In genomic region chr7:2012044-2012900, GRCh38 we compare ENCODE assay signal across 22 cellular contexts.
DNase-seq lines count a peak whose midpoint lies in the region; ATAC-seq, FAIRE-seq and TF ChIP-seq lines count a peak whose summit lies in the region.
"Had no signal": no experiment of that assay in that cellular context is flagged by ENCODE, and none has a peak within 500 bp of the region (broad histone marks: within the 10 kb centered on the region; RNA-seq: fewer than 3 reads in every experiment).

No MANE protein-coding gene starts in this region.

- H3K4me1 ChIP-seq in right lobe of liver (no peaks in the 10 kb centered on the region), HepG2 (ENCODE audit: insufficient read depth, low read length) (0 out of 2 replicates have a peak, but pooled peaks cover under 1% of the 10 kb centered on the region), aorta (ENCODE audit: control insufficient read depth in 1 of 2, insufficient read depth in 2 of 2, low read length in 2 of 2) (no peaks in the 10 kb centered on the region)
- H3K4me1 ChIP-seq: foreskin keratinocyte had no signal

- H3K36me3 Mint-ChIP-seq in nephron progenitor cell (ENCODE audit: low read depth): peaks cover 8% of the 10 kb centered on the region
- H3K36me3 Mint-ChIP-seq in activated T-cell treated with anti-CD3 and anti-CD28 coated beads, Interleukin-2, amount 50 U/mL, for 4 hours (ENCODE audit: insufficient read depth): peaks cover 11% of the 10 kb centered on the region

- no peak for TF ChIP-seq POLR2A in right lobe of liver (IDR thresholded peaks at IDR 0.05)
- no peak for TF ChIP-seq POLR2A in HepG2 (IDR thresholded peaks at IDR 0.05; ENCODE audit: insufficient read depth in 1 of 2, low read depth in 2 of 2, low read length in 2 of 2)

- no peaks in the 10 kb centered on the region for H3K36me3 ChIP-seq in right lobe of liver
- peaks cover 5 to 13% of the 10 kb centered on the region in 2 experiments; a peak in 3 of 5 replicates for H3K36me3 ChIP-seq in HepG2 (replicated peaks in 1 of 2; ENCODE audit: control insufficient read depth in 1 of 2, insufficient read depth in 2 of 2, low read length in 2 of 2)
- H3K36me3 ChIP-seq in aorta (ENCODE audit: control insufficient read depth in 1 of 2, insufficient read depth in 2 of 2, low read length in 1 of 2): no peaks in the 10 kb centered on the region
- H3K36me3 ChIP-seq: thyroid gland had no signal

- no peak for TF ChIP-seq EP300 in HepG2 (IDR thresholded peaks at IDR 0.05; ENCODE audit: low read depth in 2 of 2, low read length in 2 of 2)
- no peak for TF ChIP-seq EP300 in HepG2 (CRISPR knock-in tag; IDR thresholded peaks at IDR 0.05; ENCODE audit: borderline replicate concordance)

- H3K4me3 Mint-ChIP-seq in nephron progenitor cell: no peak overlapping the region
- no peak overlapping the region for H3K4me3 Mint-ChIP-seq in activated T-cell treated with anti-CD3 and anti-CD28 coated beads, Interleukin-2, amount 50 U/mL, for 4 hours
- H3K4me3 Mint-ChIP-seq: CD8-positive, alpha-beta memory T cell had no signal

- POLR2A ChIA-PET in HepG2 (lab: Yijun Ruan, JAX) (no interaction called here), HEK293T (lab: Yijun Ruan, JAX) (no interaction called here)

- H3K4me2 ChIP-seq in HepG2 (ENCODE audit: low read depth, low read length): no peak overlapping the region

- in situ Hi-C loops in HepG2 (cut with HindIII; ENCODE audit: extremely low pct_ligation_motif_present, low pct_unique_long_range_greater_than_20kb): no loop called here

- CTCF ChIA-PET in HepG2 (lab: Yijun Ruan, JAX; ENCODE audit: low intra/inter-chr PET ratio, low total read pairs) (no interaction called here), HEK293T (lab: Yijun Ruan, JAX) (no interaction called here)

- H3K27ac ChIP-seq in right lobe of liver: no peak overlapping the region
- H3K27ac ChIP-seq in HepG2 (ENCODE audit: extremely low read length, insufficient read depth, low read length): no peak overlapping the region
- H3K27ac ChIP-seq in aorta (ENCODE audit: low read depth in 1 of 2, low read length in 2 of 2): no peak overlapping the region
- H3K27ac ChIP-seq: epithelial cell of prostate, foreskin keratinocyte, thyroid gland had no signal

- ATAC-seq in right lobe of liver: no peak
- no peak for ATAC-seq in HepG2
- no peak for ATAC-seq in Right ventricle myocardium superior (ENCODE audit: poor library complexity)
- no peak for ATAC-seq in aorta (ENCODE audit: low FRiP score)
- no peak for ATAC-seq in HG03565 (IDR thresholded peaks at IDR 0.05; ENCODE audit: unreplicated experiment)
- ATAC-seq in activated T-cell treated with anti-CD3 and anti-CD28 coated beads, Interleukin-2, amount 50 U/mL, for 4 hours: no peak
- ATAC-seq: foreskin keratinocyte, HCT116, K562 had no signal

- no peaks in the 10 kb centered on the region for H3K27me3 Mint-ChIP-seq in nephron progenitor cell (ENCODE audit: low read depth, poor library complexity)
- H3K27me3 Mint-ChIP-seq in activated T-cell treated with anti-CD3 and anti-CD28 coated beads, Interleukin-2, amount 50 U/mL, for 4 hours (ENCODE audit: low read depth): no peaks in the 10 kb centered on the region
- H3K27me3 Mint-ChIP-seq: CD8-positive, alpha-beta memory T cell; progenitor cell of endocrine pancreas had no signal

- H3K9me3 Mint-ChIP-seq in nephron progenitor cell: no peaks in the 10 kb centered on the region
- H3K9me3 Mint-ChIP-seq in activated T-cell treated with anti-CD3 and anti-CD28 coated beads, Interleukin-2, amount 50 U/mL, for 4 hours: no peaks in the 10 kb centered on the region
- H3K9me3 Mint-ChIP-seq: CD8-positive, alpha-beta memory T cell had no signal

- H3K79me2 ChIP-seq in HepG2 (ENCODE audit: insufficient read depth, low read length): no peaks in the 10 kb centered on the region

- BruUV-seq in HepG2 (replicated peaks; lab: Mats Ljungman, UMichigan): no TSS peak

- no peaks in the 10 kb centered on the region for H3K27me3 ChIP-seq in right lobe of liver
- no peaks in the 10 kb centered on the region for H3K27me3 ChIP-seq in HepG2 (ENCODE audit: control insufficient read depth in 1 of 2, insufficient read depth in 2 of 2, low read length in 2 of 2)
- no peaks in the 10 kb centered on the region for H3K27me3 ChIP-seq in aorta (ENCODE audit: control insufficient read depth in 1 of 2, insufficient read depth in 2 of 2, low read length in 1 of 2)
- H3K27me3 ChIP-seq: foreskin keratinocyte, thyroid gland had no signal

- WGBS in right lobe of liver (ENCODE audit: insufficient coverage, low coverage, low lambda C conversion rate, missing lambda C conversion rate): 93% methylated on average over 14 of the region's 28 CpGs
- 93% methylated on average over 22 of the region's 28 CpGs for WGBS in HepG2 (ENCODE audit: low lambda C conversion rate)
- WGBS in aorta, 2 donors: 94 to 96% methylated on average over 28 of the region's 28 CpGs

- no peaks in the 10 kb centered on the region for H4K20me1 ChIP-seq in HepG2 (ENCODE audit: insufficient read depth, low read length)

- TF ChIP-seq RAD21 in HepG2 (CRISPR knock-in tag; IDR thresholded peaks at IDR 0.05): no peak

- H3K4me3 ChIP-seq in right lobe of liver (no peak overlapping the region), HepG2 (replicated peaks in 1 of 3; ENCODE audit: insufficient read depth in 1 of 3, low read depth in 2 of 3, low read length in 3 of 3) (no peak overlapping the region), aorta (ENCODE audit: low read length in 2 of 2) (no peak overlapping the region)
- H3K4me3 ChIP-seq: K562, thyroid gland had no signal

- intact Hi-C loops in right lobe of liver (cut with DNase I): no loop called here
- intact Hi-C loops in HepG2 (cut with micrococcal nuclease; ENCODE audit: unreplicated experiment): no loop called here
- intact Hi-C loops in Right ventricle myocardium superior (cut with DNase I): no loop called here
- intact Hi-C loops in aorta (cut with DNase I): no loop called here

- H3K9me3 ChIP-seq in right lobe of liver: no peaks in the 10 kb centered on the region
- H3K9me3 ChIP-seq in HepG2 (ENCODE audit: low read length): no peaks in the 10 kb centered on the region
- H3K9me3 ChIP-seq in aorta (ENCODE audit: control insufficient read depth, low read length): no peaks in the 10 kb centered on the region
- H3K9me3 ChIP-seq: thyroid gland had no signal

- DNase-seq in right lobe of liver: peak in 2 of 3 donors; percentile 19 to 46
- no peak for DNase-seq in HepG2 (ENCODE audit: low spot score)
- DNase-seq in Right ventricle myocardium superior: peak; percentile 29
- no peak for DNase-seq in nephron progenitor cell
- peak; percentile 37 to 67 for DNase-seq in aorta
- DNase-seq in HEK293T (ENCODE audit: extremely low spot score): no peak
- no peak for DNase-seq in activated T-cell treated with anti-CD3 and anti-CD28 coated beads, Interleukin-2, amount 50 U/mL, for 4 hours
- DNase-seq: activated CD4-positive, alpha-beta T cell treated with anti-CD3 and anti-CD28 coated beads, Interleukin-2, amount 50 U/mL, for 4 hours; activated T-cell treated with anti-CD3 and anti-CD28 coated beads, Interleukin-2, amount 50 U/mL, for 1 hour; foreskin keratinocyte; MV-4-11; NK-92 treated with Interleukin-12 subunit alpha and Interleukin-12 subunit beta, amount 100 ng/mL, for 24 hours; RPMI8226; stimulated activated CD4-positive, alpha-beta T cell treated with anti-CD3 and anti-CD28 coated beads, Interleukin-12 subunit alpha, Interleukin-12 subunit beta, amount 100 ng/mL, for 4 hours had no signal

- H3K9ac ChIP-seq in HepG2 (ENCODE audit: insufficient read depth, low read depth, low read length): no peak overlapping the region

- TF ChIP-seq CTCF in right lobe of liver (IDR thresholded peaks at IDR 0.05) (no peak), HepG2 (CRISPR knock-in tag; IDR thresholded peaks at IDR 0.05) (no peak), nephron progenitor cell (IDR thresholded peaks at IDR 0.05) (no peak)

- H3K4me1 Mint-ChIP-seq in nephron progenitor cell: peaks cover 43% of the 10 kb centered on the region
- no peaks in the 10 kb centered on the region for H3K4me1 Mint-ChIP-seq in activated T-cell treated with anti-CD3 and anti-CD28 coated beads, Interleukin-2, amount 50 U/mL, for 4 hours (ENCODE audit: low read depth)
- H3K4me1 Mint-ChIP-seq: CD8-positive, alpha-beta memory T cell had no signal

- no peak overlapping the region for H2AFZ ChIP-seq in HepG2 (ENCODE audit: low read length)

- H3K27ac Mint-ChIP-seq in nephron progenitor cell: peak overlapping the region; percentile 68

- no peak for FAIRE-seq in HepG2 (lab: Jason Lieb, UNC)
- FAIRE-seq: bronchial epithelial cell, K562 had no signal

TF ChIP-seq in HepG2, 621 proteins besides CTCF, POLR2A, EP300 and RAD21 (continues in another document):
- TF ChIP-seq ETS1 (CRISPR knock-in tag; IDR thresholded peaks at IDR 0.05): no peak
- TF ChIP-seq ARNT (IDR thresholded peaks at IDR 0.05): no peak
- no peak for TF ChIP-seq NCOA2 (CRISPR knock-in tag; IDR thresholded peaks at IDR 0.05)
- TF ChIP-seq TOPORS (CRISPR knock-in tag; IDR thresholded peaks at IDR 0.05): no peak

TF ChIP-seq in HEK293T, 16 proteins besides CTCF, POLR2A, EP300 and RAD21:
- TF ChIP-seq TARDBP (IDR thresholded peaks at IDR 0.05) (no peak), BHLHE40 (IDR thresholded peaks at IDR 0.05; ENCODE audit: borderline replicate concordance) (no peak), L3MBTL2 (conservative IDR thresholded peaks at IDR 0.05) (no peak), HDGF (IDR thresholded peaks at IDR 0.05; ENCODE audit: borderline replicate concordance) (no peak), LEF1 (IDR thresholded peaks at IDR 0.05; ENCODE audit: borderline replicate concordance) (no peak), SP1 (IDR thresholded peaks at IDR 0.05) (no peak), ARNT (IDR thresholded peaks at IDR 0.05) (no peak), ZNF384 (IDR thresholded peaks at IDR 0.05) (no peak), CTBP1 (IDR thresholded peaks at IDR 0.05; ENCODE audit: borderline replicate concordance) (no peak), FOXA1 (IDR thresholded peaks at IDR 0.05) (no peak), FOXK2 (IDR thresholded peaks at IDR 0.05) (no peak), PKNOX1 (IDR thresholded peaks at IDR 0.05) (no peak), NFRKB (IDR thresholded peaks at IDR 0.05) (no peak), FOXM1 (IDR thresholded peaks at IDR 0.05; ENCODE audit: borderline replicate concordance) (no peak), ELF4 (IDR thresholded peaks at IDR 0.05) (no peak), SUZ12 (IDR thresholded peaks at IDR 0.05) (no peak)

Comparison
In these comparisons a context has a peak if more than half of its experiments do, and no peak if none do; other contexts are left out.
1. DNase-seq: peak in right lobe of liver (2 of 3), Right ventricle myocardium superior (single experiment) and aorta (2 of 2); none in HepG2 (single experiment), nephron progenitor cell (single experiment), HEK293T (single experiment) and activated T-cell treated with anti-CD3 and anti-CD28 coated beads, Interleukin-2, amount 50 U/mL, for 4 hours (single experiment).